21 cellular contexts compared by ENCODE assay signal in the genomic region with DNA sequence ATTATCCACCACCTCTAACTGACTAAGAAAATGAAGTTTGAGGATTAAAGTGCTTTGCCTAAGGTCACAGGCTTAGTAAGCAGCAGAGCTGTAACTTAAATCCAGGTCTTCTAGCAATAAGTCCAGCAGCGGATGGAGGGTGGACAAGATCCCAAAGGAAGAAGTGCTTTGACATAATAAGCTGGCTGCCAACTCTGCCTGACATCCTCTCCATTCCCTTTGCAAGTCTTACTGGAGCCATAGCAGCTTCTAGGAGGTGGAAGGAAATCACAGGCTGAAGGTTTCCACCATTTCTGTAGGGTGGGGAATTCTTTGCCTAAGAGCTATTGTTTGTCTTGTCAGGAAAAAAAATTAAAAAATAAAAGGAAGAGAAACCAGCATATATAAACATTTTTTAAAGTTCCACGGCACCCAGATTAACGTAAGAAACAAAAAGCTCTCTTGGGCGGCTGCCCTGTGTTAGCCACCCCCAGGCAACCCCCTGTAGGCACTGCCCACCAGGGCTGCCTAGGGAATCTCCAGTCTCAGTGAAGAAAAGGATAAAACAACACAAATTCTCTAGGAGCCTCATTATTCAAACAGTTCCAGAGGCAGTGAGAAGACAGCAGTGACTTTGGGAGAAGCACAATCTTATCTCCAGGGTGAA.
A peak's percentile ranks its signal among the peaks of the same experiment; 100 is the strongest.
DNase-seq lines count a peak whose midpoint lies in the region; FAIRE-seq and TF ChIP-seq lines count a peak whose summit lies in the region.
"Had no signal": no experiment of that assay in that cellular context is flagged by ENCODE, and none has a peak within 500 bp of the region (broad histone marks: within the 10 kb centered on the region; RNA-seq: fewer than 3 reads in every experiment).

No MANE protein-coding gene starts in this region.

- H3K4me1 Mint-ChIP-seq in astrocyte (ENCODE audit: low read depth, unreplicated experiment) (peaks cover 18% of the 10 kb centered on the region), mesothelial cell of epicardium (peaks cover 14% of the 10 kb centered on the region)

- no peaks in the 10 kb centered on the region for H3K27me3 ChIP-seq in HUES48 (ENCODE audit: control insufficient read depth, insufficient read depth, low read length)
- H3K27me3 ChIP-seq in astrocyte (ENCODE audit: insufficient read depth, low read length), result no peaks in the 10 kb centered on the region
- H3K27me3 ChIP-seq: MG63, SJCRH30 had no signal

- H3K36me3 ChIP-seq in HUES48 (ENCODE audit: control insufficient read depth, insufficient read depth, low read length), result no peaks in the 10 kb centered on the region
- no peaks in the 10 kb centered on the region for H3K36me3 ChIP-seq in astrocyte (ENCODE audit: insufficient read depth, low read length)
- H3K36me3 ChIP-seq: MG63, SJCRH30 had no signal

- H3K27ac ChIP-seq in HUES48 (ENCODE audit: low read depth, low read length) (peak overlapping the region; percentile 35), astrocyte (ENCODE audit: low read depth, low read length) (no peak overlapping the region), caudate nucleus (ENCODE audit: low read depth, low read length) (no peak overlapping the region)
- H3K27ac ChIP-seq: SJCRH30 had no signal

- H4K20me1 ChIP-seq in astrocyte (ENCODE audit: insufficient read depth, low read length), result no peaks in the 10 kb centered on the region

- H3K27me3 Mint-ChIP-seq in astrocyte (ENCODE audit: low read depth, unreplicated experiment), result peaks cover 9% of the 10 kb centered on the region
- H3K27me3 Mint-ChIP-seq in mesothelial cell of epicardium (ENCODE audit: low read depth), result peaks cover 2% of the 10 kb centered on the region

- peaks cover 10% of the 10 kb centered on the region for H3K36me3 Mint-ChIP-seq in astrocyte (ENCODE audit: low read depth, unreplicated experiment)
- peaks cover 9% of the 10 kb centered on the region for H3K36me3 Mint-ChIP-seq in mesothelial cell of epicardium

- no peaks in the 10 kb centered on the region for H3K79me2 ChIP-seq in astrocyte (ENCODE audit: insufficient read depth, low read length)

- H3K27ac Mint-ChIP-seq in astrocyte (ENCODE audit: unreplicated experiment), result peak overlapping the region; percentile 20
- H3K27ac Mint-ChIP-seq in mesothelial cell of epicardium, result peak overlapping the region; percentile 8
- H3K27ac Mint-ChIP-seq: CD4-positive, alpha-beta T cell; HFFc6 had no signal

- peaks cover 3% of the 10 kb centered on the region; the same call in 1 of the 2 replicates for H3K9me3 ChIP-seq in HUES48 (ENCODE audit: control insufficient read depth, insufficient read depth, low read length)
- no peaks in the 10 kb centered on the region for H3K9me3 ChIP-seq in astrocyte (ENCODE audit: insufficient read depth, low read depth, low read length)
- H3K9me3 ChIP-seq: Caco-2, MG63, SJCRH30 had no signal

- H3K9me3 Mint-ChIP-seq in astrocyte (ENCODE audit: unreplicated experiment), result peaks cover 17% of the 10 kb centered on the region
- peaks cover 17% of the 10 kb centered on the region for H3K9me3 Mint-ChIP-seq in mesothelial cell of epicardium

- FAIRE-seq in astrocyte (lab: Jason Lieb, UNC), result no peak
- FAIRE-seq: GM12878, HepG2, K562 had no signal

- H3K9ac ChIP-seq in HUES48 (ENCODE audit: low read depth, low read length), result no peak overlapping the region
- no peak overlapping the region for H3K9ac ChIP-seq in astrocyte (ENCODE audit: low read length)

- no peak for DNase-seq in astrocyte (ENCODE audit: low read depth)
- DNase-seq in mesothelial cell of epicardium (ENCODE audit: low spot score in 2 of 2, unreplicated experiment in 2 of 2), result no peak
- DNase-seq in retina, result peak; percentile 47
- DNase-seq in caudate nucleus (lab: John Stamatoyannopoulos, UW), result no peak
- no peak for DNase-seq in iPS-NIHi7 (ENCODE audit: extremely low spot score)
- DNase-seq in HT-29 (ENCODE audit: low spot score), result no peak
- DNase-seq: Caco-2; CD4-positive, alpha-beta T cell; DMS 273 treated with DMSO at 0.1 percent for 48 hours; DND-41; H9; HFFc6; MG63; NCI-H2107; NCI-H510A; NK-92 treated with Interleukin-12 subunit alpha and Interleukin-12 subunit beta, amount 100 ng/mL, for 24 hours; SJCRH30 had no signal

- TF ChIP-seq CTCF in astrocyte (IDR thresholded peaks at IDR 0.05; ENCODE audit: insufficient read depth, low read depth, low read length) (no peak), mesothelial cell of epicardium (IDR thresholded peaks at IDR 0.05; ENCODE audit: unreplicated experiment) (no peak)

- peaks cover 5% of the 10 kb centered on the region for H3K4me1 ChIP-seq in HUES48 (ENCODE audit: control insufficient read depth, insufficient read depth, low read length)
- no peaks in the 10 kb centered on the region for H3K4me1 ChIP-seq in astrocyte (ENCODE audit: insufficient read depth, low read length)
- H3K4me1 ChIP-seq: Caco-2, SJCRH30 had no signal

- peak overlapping the region; percentile 20 for H3K4me3 Mint-ChIP-seq in astrocyte (ENCODE audit: unreplicated experiment)
- H3K4me3 Mint-ChIP-seq in mesothelial cell of epicardium, result no peak overlapping the region
- H3K4me3 Mint-ChIP-seq: CD4-positive, alpha-beta T cell; H9; HFFc6 had no signal

- H3K4me2 ChIP-seq in astrocyte (ENCODE audit: low read length), result no peak overlapping the region

- H3K4me3 ChIP-seq in HUES48 (ENCODE audit: low read depth, low read length) (no peak overlapping the region), astrocyte (ENCODE audit: insufficient read depth, low read depth, low read length) (no peak overlapping the region)
- H3K4me3 ChIP-seq: GM12878, K562, MG63, SJCRH30 had no signal

- H2AFZ ChIP-seq in astrocyte (ENCODE audit: low read depth, low read length), result no peak overlapping the region
